3 cellular contexts compared by ENCODE assay signal in the genomic region with DNA sequence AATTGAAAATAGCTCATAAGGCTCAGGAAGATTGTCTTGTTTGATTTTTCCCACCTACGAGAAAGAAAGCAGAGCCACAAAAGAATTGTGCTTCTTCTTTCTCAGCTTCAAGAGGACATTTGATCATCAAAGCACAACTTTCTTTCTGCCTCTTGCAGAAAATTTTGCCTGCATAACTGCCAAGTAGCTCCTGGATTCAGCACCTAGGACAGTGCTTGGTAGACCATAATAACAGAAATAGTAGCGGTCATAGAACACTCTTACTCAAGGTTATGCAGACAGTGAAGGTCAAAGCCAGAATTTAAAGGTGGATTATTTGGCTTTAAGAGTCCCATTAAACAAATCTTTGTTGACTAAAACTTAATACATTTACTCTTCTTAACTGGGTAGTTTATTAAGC.
TF ChIP-seq lines count a peak whose summit lies in the region.

No MANE protein-coding gene starts in this region.

TF ChIP-seq in GM23338, 12 proteins besides CTCF, POLR2A, EP300 and RAD21:
- TF ChIP-seq POLR2AphosphoS5 (IDR thresholded peaks at IDR 0.05; ENCODE audit: low read depth) (no peak), ZNF331 (CRISPR knock-in tag; IDR thresholded peaks at IDR 0.05; ENCODE audit: low read depth) (no peak), EZH2phosphoT487 (IDR thresholded peaks at IDR 0.05; ENCODE audit: unreplicated experiment) (no peak), CREB1 (CRISPR knock-in tag; IDR thresholded peaks at IDR 0.05; ENCODE audit: low read depth) (no peak), JUNB (IDR thresholded peaks at IDR 0.05; ENCODE audit: unreplicated experiment) (no peak), STAT1 (IDR thresholded peaks at IDR 0.05; ENCODE audit: unreplicated experiment) (no peak)
- TF ChIP-seq, protein P1, sequence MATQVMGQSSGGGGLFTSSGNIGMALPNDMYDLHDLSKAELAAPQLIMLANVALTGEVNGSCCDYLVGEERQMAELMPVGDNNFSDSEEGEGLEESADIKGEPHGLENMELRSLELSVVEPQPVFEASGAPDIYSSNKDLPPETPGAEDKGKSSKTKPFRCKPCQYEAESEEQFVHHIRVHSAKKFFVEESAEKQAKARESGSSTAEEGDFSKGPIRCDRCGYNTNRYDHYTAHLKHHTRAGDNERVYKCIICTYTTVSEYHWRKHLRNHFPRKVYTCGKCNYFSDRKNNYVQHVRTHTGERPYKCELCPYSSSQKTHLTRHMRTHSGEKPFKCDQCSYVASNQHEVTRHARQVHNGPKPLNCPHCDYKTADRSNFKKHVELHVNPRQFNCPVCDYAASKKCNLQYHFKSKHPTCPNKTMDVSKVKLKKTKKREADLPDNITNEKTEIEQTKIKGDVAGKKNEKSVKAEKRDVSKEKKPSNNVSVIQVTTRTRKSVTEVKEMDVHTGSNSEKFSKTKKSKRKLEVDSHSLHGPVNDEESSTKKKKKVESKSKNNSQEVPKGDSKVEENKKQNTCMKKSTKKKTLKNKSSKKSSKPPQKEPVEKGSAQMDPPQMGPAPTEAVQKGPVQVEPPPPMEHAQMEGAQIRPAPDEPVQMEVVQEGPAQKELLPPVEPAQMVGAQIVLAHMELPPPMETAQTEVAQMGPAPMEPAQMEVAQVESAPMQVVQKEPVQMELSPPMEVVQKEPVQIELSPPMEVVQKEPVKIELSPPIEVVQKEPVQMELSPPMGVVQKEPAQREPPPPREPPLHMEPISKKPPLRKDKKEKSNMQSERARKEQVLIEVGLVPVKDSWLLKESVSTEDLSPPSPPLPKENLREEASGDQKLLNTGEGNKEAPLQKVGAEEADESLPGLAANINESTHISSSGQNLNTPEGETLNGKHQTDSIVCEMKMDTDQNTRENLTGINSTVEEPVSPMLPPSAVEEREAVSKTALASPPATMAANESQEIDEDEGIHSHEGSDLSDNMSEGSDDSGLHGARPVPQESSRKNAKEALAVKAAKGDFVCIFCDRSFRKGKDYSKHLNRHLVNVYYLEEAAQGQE (IDR thresholded peaks at IDR 0.05; ENCODE audit: unreplicated experiment), result peak; percentile 75

TF ChIP-seq in Ishikawa, 13 proteins besides CTCF, POLR2A, EP300 and RAD21:
- TF ChIP-seq, protein P1 (IDR thresholded peaks at IDR 0.05; ENCODE audit: low read depth), result peak; percentile 74
- TF ChIP-seq TEAD4 (IDR thresholded peaks at IDR 0.05), result no peak
TF ChIP-seq in Ishikawa: peak in this region for 1.

TF ChIP-seq in GM12878, 131 proteins besides CTCF, POLR2A, EP300 and RAD21:
- TF ChIP-seq NR2C1 (IDR thresholded peaks at IDR 0.05) (no peak), CEBPB (IDR thresholded peaks at IDR 0.05; ENCODE audit: borderline replicate concordance in 1 of 2, low read depth in 2 of 2, low read length in 2 of 2) (no peak)
- TF ChIP-seq, protein P1 (IDR thresholded peaks at IDR 0.05; ENCODE audit: low read depth, low read length), result peak; percentile 74
